Comparison of ENCODE assay signal across 8 cellular contexts in genomic region chr5:50963647-50964584, GRCh38.
DNase-seq lines count a peak whose midpoint lies in the region; ATAC-seq and TF ChIP-seq lines count a peak whose summit lies in the region.

No MANE protein-coding gene starts in this region.

- in situ Hi-C loops in GM13977 (cut with MboI; ENCODE audit: low pct_unique_long_range_greater_than_20kb, low sequenced_read_pairs, unreplicated experiment): loop anchor here (25.0 kb wide), 1 partner anchor 1698 kb away; no protein-coding TSS in a partner anchor

- peaks cover 9 to 28% of the 10 kb centered on the region in 2 donors for H3K27me3 ChIP-seq in esophagus (ENCODE audit: control insufficient read depth in 1 of 2, insufficient read depth in 2 of 2, low read length in 2 of 2)

- peak overlapping the region; percentile 58 for H3K27ac ChIP-seq in 22Rv1
- no peak overlapping the region for H3K27ac ChIP-seq in OCI-LY7 (ENCODE audit: low read depth, low read length, poor library complexity, severe bottlenecking)
- H3K27ac ChIP-seq in esophagus (ENCODE audit: low read depth in 2 of 2, low read length in 1 of 2): peak overlapping the region in 1 of 2 donors; percentile 10

- peak overlapping the region; percentile 99 for H3K4me2 ChIP-seq in OCI-LY7 (ENCODE audit: low read length)

- POLR2A ChIA-PET in OCI-LY7 (lab: Charles Lee): interaction anchor here (0.7 to 1.1 kb wide), 4 partner anchors 15 to 959 kb away, joined by 3 to 5 read pairs (median 3); no protein-coding TSS in a partner anchor

- H3K9me2 ChIP-seq in OCI-LY7 (ENCODE audit: insufficient read depth, low read length): no peaks in the 10 kb centered on the region

- peak overlapping the region; percentile 100 for H2AFZ ChIP-seq in OCI-LY7 (ENCODE audit: low read length)

- no TSS peak for BruUV-seq in OCI-LY7 (replicated peaks; lab: Mats Ljungman, UMichigan)

- H3K4me1 ChIP-seq in OCI-LY7 (ENCODE audit: insufficient read depth, low read length, poor library complexity, severe bottlenecking) (no peaks in the 10 kb centered on the region), esophagus (ENCODE audit: control insufficient read depth in 2 of 2, insufficient read depth in 2 of 2, low read length in 1 of 2) (peaks cover 2 to 11% of the 10 kb centered on the region in 2 donors)

- ATAC-seq in GM18511 (IDR thresholded peaks at IDR 0.05; ENCODE audit: unreplicated experiment) (peak; percentile 7), HG03565 (IDR thresholded peaks at IDR 0.05; ENCODE audit: unreplicated experiment) (no peak)

- no peaks in the 10 kb centered on the region for H4K20me1 ChIP-seq in OCI-LY7 (ENCODE audit: insufficient read depth, low read length)

- 6 to 9% methylated on average over 35 to 42 of the region's 42 CpGs for WGBS in esophagus, 2 donors

- intact Hi-C loops in OCI-LY7 (cut with micrococcal nuclease; ENCODE audit: unreplicated experiment): loop anchor here (5.0 to 10.0 kb wide), 3 partner anchors 411 to 1393 kb away; no protein-coding TSS in a partner anchor

- H3K9me3 ChIP-seq in OCI-LY7 (ENCODE audit: low read length) (no peaks in the 10 kb centered on the region), esophagus (ENCODE audit: control insufficient read depth in 2 of 2, insufficient read depth in 1 of 2, low read depth in 1 of 2, low read length in 1 of 2) (no peaks in the 10 kb centered on the region)

- TF ChIP-seq CTCF in 22Rv1 (IDR thresholded peaks at IDR 0.05) (no peak), OCI-LY7 (conservative IDR thresholded peaks at IDR 0.05; ENCODE audit: low read length) (no peak), GM13977 (IDR thresholded peaks at IDR 0.05; ENCODE audit: extremely low read depth, insufficient read depth, missing control alignments) (no peak)

- CTCF ChIA-PET in OCI-LY7 (lab: Charles Lee; ENCODE audit: unreplicated experiment): interaction anchor here (0.5 to 0.8 kb wide), 3 partner anchors 392 to 1692 kb away, joined by 3 read pairs; no protein-coding TSS in a partner anchor

- no peaks in the 10 kb centered on the region for H3K36me3 ChIP-seq in OCI-LY7 (ENCODE audit: insufficient read depth, low read length)
- no peaks in the 10 kb centered on the region for H3K36me3 ChIP-seq in esophagus (ENCODE audit: control insufficient read depth in 2 of 2, insufficient read depth in 2 of 2, low read length in 1 of 2)

- peak overlapping the region; percentile 77 for H3K4me3 ChIP-seq in OCI-LY7 (ENCODE audit: low read depth, low read length, poor library complexity, severe bottlenecking)
- peak overlapping the region; percentile 18 to 39 for H3K4me3 ChIP-seq in esophagus (ENCODE audit: low read depth in 1 of 2, low read length in 2 of 2)

- DNase-seq in OCI-LY7 (ENCODE audit: low spot score): no peak
- peak; percentile 38 for DNase-seq in pons (ENCODE audit: low spot score)
- no peak for DNase-seq in central memory CD4-positive, alpha-beta T cell
- no peak for DNase-seq in GM13977 (ENCODE audit: low spot score)

- no peaks in the 10 kb centered on the region for H3K79me2 ChIP-seq in OCI-LY7 (ENCODE audit: insufficient read depth, low read depth, low read length)
